In the genomic region with DNA sequence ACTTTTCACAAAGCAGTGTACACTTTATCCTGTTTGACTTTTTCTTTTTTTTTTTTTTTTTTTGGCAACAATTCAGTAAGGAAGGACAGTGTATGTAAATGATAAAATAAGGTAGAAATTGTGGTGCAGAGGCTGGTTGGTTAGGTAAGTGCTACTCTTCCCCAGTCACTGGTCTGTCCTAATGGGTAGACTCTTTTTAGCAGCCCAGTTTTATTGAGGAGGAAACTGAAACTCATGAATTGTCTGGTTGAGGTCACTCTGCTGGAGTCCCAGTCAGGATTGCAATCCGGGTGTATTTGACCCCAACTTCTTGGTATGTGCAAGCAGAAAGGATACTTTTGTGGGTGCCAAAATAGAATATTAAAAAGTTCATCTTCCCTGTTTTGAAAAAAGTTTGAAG, we compare ENCODE assay signal across 19 cellular contexts.
"Had no signal": no experiment of that assay in that cellular context is flagged by ENCODE, and none has a peak within 500 bp of the region (broad histone marks: within the 10 kb centered on the region; RNA-seq: fewer than 3 reads in every experiment).

No MANE protein-coding gene starts in this region.

- H2AFZ ChIP-seq: parathyroid adenoma had no signal

- H3K9ac ChIP-seq: parathyroid adenoma had no signal

- ATAC-seq: body of pancreas; stimulated activated effector memory CD8-positive, alpha-beta T cell treated with anti-CD3 and anti-CD28 coated beads, Interleukin-12 subunit alpha, Interleukin-12 subunit beta, amount 100 ng/mL, for 72 hours had no signal

- H3K27me3 ChIP-seq: body of pancreas, thyroid gland had no signal

- H3K36me3 Mint-ChIP-seq: stimulated activated effector memory CD8-positive, alpha-beta T cell treated with anti-CD3 and anti-CD28 coated beads, Interleukin-12 subunit alpha, Interleukin-12 subunit beta, amount 100 ng/mL, for 72 hours had no signal

- H3K27ac Mint-ChIP-seq: activated CD4-positive, alpha-beta T cell treated with anti-CD3 and anti-CD28 coated beads, Interleukin-2, amount 10 ng/mL, durations not matched to agents 7 days and 5 days; activated T-helper 2 cell treated with anti-CD3 and anti-CD28 coated beads, Interferon-gamma antibody, Interleukin-2, Interleukin-4, amounts not matched to agents 10 μg/mL and 5 μg/mL and 100 μg/mL, durations not matched to agents 14 hours and 24 hours and 36 hours; immature natural killer cell; mesothelial cell of epicardium; stimulated activated effector memory CD8-positive, alpha-beta T cell treated with anti-CD3 and anti-CD28 coated beads, Interleukin-12 subunit alpha, Interleukin-12 subunit beta, amount 100 ng/mL, for 72 hours; T-helper 2 cell treated with Interferon-gamma antibody and Interleukin-4, amounts not matched to agents 5 μg/mL and 100 μg/mL, for 36 hours had no signal

- H3K36me3 ChIP-seq: thyroid gland had no signal

- H3K4me3 ChIP-seq: body of pancreas, coronary artery, lung, thyroid gland had no signal

- H3K9me3 Mint-ChIP-seq: activated T-helper 2 cell treated with anti-CD3 and anti-CD28 coated beads, Interferon-gamma antibody, Interleukin-2, Interleukin-4, amounts not matched to agents 10 μg/mL and 5 μg/mL and 100 μg/mL, durations not matched to agents 14 hours and 24 hours and 36 hours; immature natural killer cell; mesothelial cell of epicardium; stimulated activated effector memory CD8-positive, alpha-beta T cell treated with anti-CD3 and anti-CD28 coated beads, Interleukin-12 subunit alpha, Interleukin-12 subunit beta, amount 100 ng/mL, for 72 hours had no signal

- H3K4me3 Mint-ChIP-seq: activated CD4-positive, alpha-beta T cell treated with anti-CD3 and anti-CD28 coated beads, Interleukin-2, amount 10 ng/mL, durations not matched to agents 7 days and 5 days; immature natural killer cell; mesothelial cell of epicardium; stimulated activated effector memory CD8-positive, alpha-beta T cell treated with anti-CD3 and anti-CD28 coated beads, Interleukin-12 subunit alpha, Interleukin-12 subunit beta, amount 100 ng/mL, for 72 hours; T-helper 2 cell treated with Interferon-gamma antibody and Interleukin-4, amounts not matched to agents 5 μg/mL and 100 μg/mL, for 36 hours had no signal

- H3K4me1 ChIP-seq: parathyroid adenoma had no signal

- H3K27me3 Mint-ChIP-seq: activated CD4-positive, alpha-beta T cell treated with anti-CD3 and anti-CD28 coated beads, Interleukin-2, amount 10 ng/mL, durations not matched to agents 7 days and 5 days had no signal

- H3K9me3 ChIP-seq: body of pancreas, thyroid gland had no signal

- DNase-seq: activated CD4-positive, alpha-beta T cell treated with anti-CD3 and anti-CD28 coated beads, Interleukin-2, amount 10 ng/mL, durations not matched to agents 7 days and 5 days; activated CD4-positive, CD25-positive, alpha-beta regulatory T cell; activated naive CD4-positive, alpha-beta T cell treated with anti-CD3 and anti-CD28 coated beads, Interleukin-2, amount 50 U/mL, for 16 hours; amniotic stem cell; body of pancreas; caudate nucleus; effector CD4-positive, alpha-beta T cell; foreskin melanocyte; immature natural killer cell; stimulated activated CD4-positive, alpha-beta T cell treated with anti-CD3 and anti-CD28 coated beads, Interleukin-12 subunit alpha, Interleukin-12 subunit beta, amount 100 ng/mL, for 4 hours; stimulated activated CD4-positive, alpha-beta T cell treated with anti-CD3 and anti-CD28 coated beads, Interleukin-2, amount 100 ng/mL, for 24 hours; thyroid gland had no signal

- H3K79me2 ChIP-seq: parathyroid adenoma had no signal

- H3K27ac ChIP-seq: body of pancreas, coronary artery, parathyroid adenoma, thyroid gland had no signal
